In genomic region chr13:94129490-94129894, GRCh38 we compare ENCODE assay signal across 26 cellular contexts.
DNase-seq lines count a peak whose midpoint lies in the region; ATAC-seq and TF ChIP-seq lines count a peak whose summit lies in the region.
"Had no signal": no experiment of that assay in that cellular context is flagged by ENCODE, and none has a peak within 500 bp of the region (broad histone marks: within the 10 kb centered on the region; RNA-seq: fewer than 3 reads in every experiment).

No MANE protein-coding gene starts in this region.

- TF ChIP-seq POLR2A in transverse colon (IDR thresholded peaks at IDR 0.05) = no peak
- no peak for TF ChIP-seq POLR2A in testis (IDR thresholded peaks at IDR 0.05)

- H3K27me3 Mint-ChIP-seq in activated naive CD8-positive, alpha-beta T cell treated with anti-CD3 and anti-CD28 coated beads for 36 hours = peaks cover 4% of the 10 kb centered on the region
- H3K27me3 Mint-ChIP-seq: memory B cell, progenitor cell of endocrine pancreas had no signal

- WGBS in psoas muscle, 3 donors = 64 to 82% (median 76%) methylated on average over 2 of the region's 2 CpGs
- 80 to 94% methylated on average over 2 of the region's 2 CpGs for WGBS in transverse colon (ENCODE audit: low coverage in 1 of 2), 2 donors
- 95% methylated on average over 2 of the region's 2 CpGs for WGBS in testis, 2 donors

- no peaks in the 10 kb centered on the region for H3K9me3 ChIP-seq in HEK293 (ENCODE audit: control insufficient read depth, insufficient read depth, low read depth, low read length)
- no peaks in the 10 kb centered on the region for H3K9me3 ChIP-seq in psoas muscle
- no peaks in the 10 kb centered on the region for H3K9me3 ChIP-seq in transverse colon
- H3K9me3 ChIP-seq in testis = no peaks in the 10 kb centered on the region
- no peaks in the 10 kb centered on the region for H3K9me3 ChIP-seq in mucosa of descending colon
- H3K9me3 ChIP-seq: Peyer's patch had no signal

- in situ Hi-C loops in transverse colon (cut with MboI; ENCODE audit: low pct_ligation_motif_present in 1 of 4, low pct_unique_long_range_greater_than_20kb in 1 of 4, low sequenced_read_pairs in 3 of 4) = no loop called here

- TF ChIP-seq CTCF in 22Rv1 (IDR thresholded peaks at IDR 0.05) = no peak
- no peak for TF ChIP-seq CTCF in HEK293 (tag by site-specific recombination; IDR thresholded peaks at IDR 0.05)
- TF ChIP-seq CTCF in psoas muscle (IDR thresholded peaks at IDR 0.05) = no peak
- TF ChIP-seq CTCF in transverse colon (IDR thresholded peaks at IDR 0.05) = no peak
- TF ChIP-seq CTCF in testis (IDR thresholded peaks at IDR 0.05) = no peak
- no peak for TF ChIP-seq CTCF in mucosa of descending colon (IDR thresholded peaks at IDR 0.05)

- no peaks in the 10 kb centered on the region for H3K36me3 Mint-ChIP-seq in activated naive CD8-positive, alpha-beta T cell treated with anti-CD3 and anti-CD28 coated beads for 36 hours
- H3K36me3 Mint-ChIP-seq: memory B cell had no signal

- POLR2A ChIA-PET in HEK293 (lab: Yijun Ruan, JAX) = no interaction called here

- H3K27me3 ChIP-seq in psoas muscle (ENCODE audit: insufficient read depth in 3 of 3, low read length in 2 of 3) (no peaks in the 10 kb centered on the region), transverse colon (no peaks in the 10 kb centered on the region), testis (no peaks in the 10 kb centered on the region)
- H3K27me3 ChIP-seq: Peyer's patch had no signal

- H3K4me3 Mint-ChIP-seq in activated naive CD8-positive, alpha-beta T cell treated with anti-CD3 and anti-CD28 coated beads for 36 hours = no peak overlapping the region
- H3K4me3 Mint-ChIP-seq: CD4-positive, alpha-beta T cell; memory B cell; nephron had no signal

- H3K4me1 Mint-ChIP-seq in activated naive CD8-positive, alpha-beta T cell treated with anti-CD3 and anti-CD28 coated beads for 36 hours = peaks cover 7% of the 10 kb centered on the region
- H3K4me1 Mint-ChIP-seq: memory B cell had no signal

- CTCF ChIA-PET in HEK293 (lab: Yijun Ruan, JAX) = no interaction called here

- H3K4me3 ChIP-seq in HEK293 (ENCODE audit: low read depth, low read length) = no peak overlapping the region
- no peak overlapping the region for H3K4me3 ChIP-seq in psoas muscle
- no peak overlapping the region for H3K4me3 ChIP-seq in transverse colon
- no peak overlapping the region for H3K4me3 ChIP-seq in testis
- H3K4me3 ChIP-seq in mucosa of descending colon = no peak overlapping the region
- H3K4me3 ChIP-seq: Peyer's patch had no signal

- H3K9me3 Mint-ChIP-seq in activated naive CD8-positive, alpha-beta T cell treated with anti-CD3 and anti-CD28 coated beads for 36 hours = no peaks in the 10 kb centered on the region
- H3K9me3 Mint-ChIP-seq: CD4-positive, alpha-beta T cell; memory B cell; nephron had no signal

- DNase-seq in activated naive CD8-positive, alpha-beta T cell treated with anti-CD3 and anti-CD28 coated beads for 36 hours = no peak
- no peak for DNase-seq in psoas muscle
- DNase-seq in transverse colon = no peak
- no peak for DNase-seq in testis
- no peak for DNase-seq in mucosa of descending colon
- DNase-seq: activated CD4-positive, alpha-beta T cell treated with anti-CD3 and anti-CD28 coated beads, Interleukin-2, amount 50 U/mL, for 1 hour; activated naive CD4-positive, alpha-beta T cell treated with anti-CD3 and anti-CD28 coated beads, Interleukin-2, amount 50 U/mL, for 16 hours; activated T-cell treated with anti-CD3 and anti-CD28 coated beads, Interleukin-2, amount 50 U/mL, for 1 hour; CD4-positive, alpha-beta T cell; DMS79 treated with DMSO at 0.1 percent for 48 hours; effector CD8-positive, alpha-beta T cell; GOT3; Kasumi-1; kidney; NCI-H1092 treated with DMSO at 0.1 percent for 48 hours; NCI-H2029 treated with DMSO at 0.1 percent for 48 hours; NCI-H446 treated with DMSO at 0.1 percent for 48 hours; NK-92 treated with Interleukin-12 subunit alpha and Interleukin-12 subunit beta, amount 100 ng/mL, for 24 hours; Peyer's patch; substantia nigra; T-helper 2 cell had no signal

- TF ChIP-seq EP300 in transverse colon (IDR thresholded peaks at IDR 0.05; ENCODE audit: low read depth) = no peak

- intact Hi-C loops in psoas muscle (cut with DNase I) (no loop called here), transverse colon (cut with DNase I; ENCODE audit: low total_unique reads) (no loop called here), testis (cut with DNase I; ENCODE audit: low total_unique reads) (no loop called here), mucosa of descending colon (cut with DNase I, micrococcal nuclease) (no loop called here)

- ATAC-seq in psoas muscle (peak in 3 of 4 donors; percentile 40 to 70 (median 53)), mucosa of descending colon (no peak)

- H3K4me1 ChIP-seq in HEK293 (ENCODE audit: control insufficient read depth, insufficient read depth, low read length) = no peaks in the 10 kb centered on the region
- H3K4me1 ChIP-seq in psoas muscle = peaks cover 3% of the 10 kb centered on the region
- H3K4me1 ChIP-seq in transverse colon = no peaks in the 10 kb centered on the region
- H3K4me1 ChIP-seq in testis = no peaks in the 10 kb centered on the region
- H3K4me1 ChIP-seq in mucosa of descending colon (ENCODE audit: low read depth) = no peaks in the 10 kb centered on the region
- H3K4me1 ChIP-seq: Peyer's patch had no signal

- H3K27ac ChIP-seq in 22Rv1 (peak overlapping the region; percentile 49), HEK293 (ENCODE audit: extremely low read depth, low read depth, low read length) (no peak overlapping the region), psoas muscle (no peak overlapping the region), transverse colon (peak overlapping the region in 1 of 4 donors; percentile 10), testis (no peak overlapping the region)

- H3K27ac Mint-ChIP-seq in activated naive CD8-positive, alpha-beta T cell treated with anti-CD3 and anti-CD28 coated beads for 36 hours = peak overlapping the region; percentile 18
- H3K27ac Mint-ChIP-seq: CD4-positive, alpha-beta T cell; memory B cell; progenitor cell of endocrine pancreas had no signal

- no peaks in the 10 kb centered on the region for H3K36me3 ChIP-seq in HEK293 (ENCODE audit: control insufficient read depth in 2 of 2, insufficient read depth in 1 of 2, low read length in 2 of 2)
- no peaks in the 10 kb centered on the region for H3K36me3 ChIP-seq in psoas muscle (ENCODE audit: insufficient read depth in 1 of 2, low read depth in 1 of 2)
- H3K36me3 ChIP-seq in transverse colon = no peaks in the 10 kb centered on the region
- H3K36me3 ChIP-seq in testis (ENCODE audit: low read depth, missing control alignments) = no peaks in the 10 kb centered on the region
- no peaks in the 10 kb centered on the region for H3K36me3 ChIP-seq in mucosa of descending colon (ENCODE audit: low read depth)
- H3K36me3 ChIP-seq: Peyer's patch had no signal

TF ChIP-seq in HEK293, 187 proteins besides CTCF, POLR2A, EP300 and RAD21:
- TF ChIP-seq TRIM28 (IDR thresholded peaks at IDR 0.05; ENCODE audit: borderline replicate concordance, low read length) (0 out of 2 replicates have a peak, but pooled peaks have one; percentile 35), REPIN1 (tag by site-specific recombination; IDR thresholded peaks at IDR 0.05; ENCODE audit: low read depth) (no peak)
